In genomic region chr17:57989011-57989345, GRCh38 we compare ENCODE assay signal across 1 cellular context.
TF ChIP-seq lines count a peak whose summit lies in the region.

No MANE protein-coding gene starts in this region.

TF ChIP-seq in IMR-90, 13 proteins besides CTCF, POLR2A, EP300 and RAD21:
- TF ChIP-seq NFE2L2 (IDR thresholded peaks at IDR 0.05; ENCODE audit: low read depth, low read length) (no peak), BHLHE40 (IDR thresholded peaks at IDR 0.05; ENCODE audit: low read depth, low read length) (no peak), MXI1 (IDR thresholded peaks at IDR 0.05; ENCODE audit: borderline replicate concordance, low read depth, low read length) (no peak), ELK1 (IDR thresholded peaks at IDR 0.05; ENCODE audit: borderline replicate concordance, low read depth, low read length) (no peak), RCOR1 (IDR thresholded peaks at IDR 0.05; ENCODE audit: insufficient replicate concordance, low read length) (no peak), USF2 (IDR thresholded peaks at IDR 0.05; ENCODE audit: low read depth, low read length) (no peak), FOS (IDR thresholded peaks at IDR 0.05; ENCODE audit: low read depth, low read length) (no peak), SMC3 (IDR thresholded peaks at IDR 0.05; ENCODE audit: low read depth, low read length) (no peak), MAFK (IDR thresholded peaks at IDR 0.05; ENCODE audit: low read depth, low read length) (no peak), CEBPB (IDR thresholded peaks at IDR 0.05; ENCODE audit: low read depth, low read length) (no peak), RFX5 (IDR thresholded peaks at IDR 0.05; ENCODE audit: low read depth, low read length) (no peak), MAZ (IDR thresholded peaks at IDR 0.05; ENCODE audit: borderline replicate concordance, low read depth, low read length) (no peak), CHD1 (IDR thresholded peaks at IDR 0.05; ENCODE audit: low read depth, low read length) (no peak)
TF ChIP-seq in IMR-90: peak in this region for 0.
